In the genomic region with DNA sequence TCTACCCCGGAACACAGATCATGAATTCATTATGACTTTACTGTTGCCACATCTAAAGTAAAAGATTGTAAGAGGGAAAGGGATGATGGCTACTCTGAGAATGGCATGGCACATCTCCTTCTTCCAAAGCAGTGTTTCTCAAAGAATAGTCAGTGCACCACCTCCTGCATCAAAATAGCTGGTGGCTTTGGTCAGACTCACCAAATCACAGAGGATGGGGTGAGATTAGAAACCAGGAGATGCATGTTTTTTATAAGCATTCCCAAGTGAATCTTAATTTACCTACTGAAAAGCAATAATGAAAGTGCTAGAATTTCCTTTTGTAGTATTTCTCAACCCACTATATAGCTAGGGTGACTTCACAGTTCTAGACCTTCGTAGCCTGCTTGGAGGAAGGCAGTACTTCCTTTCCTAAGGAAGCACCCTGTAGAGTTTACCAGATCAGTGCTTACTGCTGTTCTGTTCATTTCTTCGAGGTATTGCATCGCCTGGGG, we compare ENCODE assay signal across 1 cellular context.
TF ChIP-seq lines count a peak whose summit lies in the region.

No MANE protein-coding gene starts in this region.

TF ChIP-seq in IMR-90, 13 proteins besides CTCF, POLR2A, EP300 and RAD21:
- TF ChIP-seq, protein P1, sequence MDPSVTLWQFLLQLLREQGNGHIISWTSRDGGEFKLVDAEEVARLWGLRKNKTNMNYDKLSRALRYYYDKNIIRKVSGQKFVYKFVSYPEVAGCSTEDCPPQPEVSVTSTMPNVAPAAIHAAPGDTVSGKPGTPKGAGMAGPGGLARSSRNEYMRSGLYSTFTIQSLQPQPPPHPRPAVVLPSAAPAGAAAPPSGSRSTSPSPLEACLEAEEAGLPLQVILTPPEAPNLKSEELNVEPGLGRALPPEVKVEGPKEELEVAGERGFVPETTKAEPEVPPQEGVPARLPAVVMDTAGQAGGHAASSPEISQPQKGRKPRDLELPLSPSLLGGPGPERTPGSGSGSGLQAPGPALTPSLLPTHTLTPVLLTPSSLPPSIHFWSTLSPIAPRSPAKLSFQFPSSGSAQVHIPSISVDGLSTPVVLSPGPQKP (IDR thresholded peaks at IDR 0.05; ENCODE audit: borderline replicate concordance, low read depth, low read length), result no peak
- no peak for TF ChIP-seq MAZ (IDR thresholded peaks at IDR 0.05; ENCODE audit: borderline replicate concordance, low read depth, low read length)
- no peak for TF ChIP-seq NFE2L2 (IDR thresholded peaks at IDR 0.05; ENCODE audit: low read depth, low read length)
- TF ChIP-seq MXI1 (IDR thresholded peaks at IDR 0.05; ENCODE audit: borderline replicate concordance, low read depth, low read length), result no peak
- no peak for TF ChIP-seq RCOR1 (IDR thresholded peaks at IDR 0.05; ENCODE audit: insufficient replicate concordance, low read length)
- no peak for TF ChIP-seq CEBPB (IDR thresholded peaks at IDR 0.05; ENCODE audit: low read depth, low read length)
